Comparison of ENCODE assay signal across 14 cellular contexts in the genomic region with DNA sequence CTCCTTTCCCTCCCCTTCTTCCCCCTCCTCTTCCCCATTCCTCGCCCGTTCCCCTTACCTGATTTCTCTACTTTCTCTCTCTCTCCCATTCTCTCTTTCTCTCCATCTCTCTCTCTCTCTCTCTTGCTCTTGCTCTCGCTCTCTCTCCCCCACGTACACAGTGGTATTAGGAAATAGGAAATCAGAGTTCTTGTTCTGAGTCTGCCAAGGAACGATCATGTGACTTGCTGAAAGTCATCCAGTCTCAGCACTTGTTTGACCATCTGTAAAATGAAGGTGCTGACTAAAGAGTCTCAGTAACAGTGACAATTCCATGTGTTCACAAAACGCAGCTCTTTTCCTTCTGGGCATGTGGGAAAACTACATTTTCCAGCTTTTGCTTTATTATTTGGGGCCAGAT.
A peak's percentile ranks its signal among the peaks of the same experiment; 100 is the strongest.
DNase-seq lines count a peak whose midpoint lies in the region; ATAC-seq, FAIRE-seq and TF ChIP-seq lines count a peak whose summit lies in the region.
"Had no signal": no experiment of that assay in that cellular context is flagged by ENCODE, and none has a peak within 500 bp of the region (broad histone marks: within the 10 kb centered on the region; RNA-seq: fewer than 3 reads in every experiment).

No MANE protein-coding gene starts in this region.

- ATAC-seq in Right ventricle myocardium superior (ENCODE audit: poor library complexity) = peak; percentile 93
- ATAC-seq in HepG2 = no peak
- peak; percentile 72 for ATAC-seq in aorta (ENCODE audit: low FRiP score)

- H3K79me2 ChIP-seq in HepG2 (ENCODE audit: insufficient read depth, low read length) (no peaks in the 10 kb centered on the region), OCI-LY7 (ENCODE audit: insufficient read depth, low read depth, low read length) (no peaks in the 10 kb centered on the region)

- BruUV-seq in HepG2 (replicated peaks; lab: Mats Ljungman, UMichigan) = no TSS peak
- no TSS peak for BruUV-seq in OCI-LY7 (replicated peaks; lab: Mats Ljungman, UMichigan)

- H3K4me1 ChIP-seq in right atrium auricular region = peaks cover 0 to 14% of the 10 kb centered on the region in 2 donors
- peaks cover 10% of the 10 kb centered on the region for H3K4me1 ChIP-seq in HepG2 (ENCODE audit: insufficient read depth, low read length)
- H3K4me1 ChIP-seq in aorta (ENCODE audit: control insufficient read depth in 1 of 2, insufficient read depth in 2 of 2, low read length in 2 of 2) = no peaks in the 10 kb centered on the region
- H3K4me1 ChIP-seq in OCI-LY7 (ENCODE audit: insufficient read depth, low read length, poor library complexity, severe bottlenecking) = no peaks in the 10 kb centered on the region

- H4K20me1 ChIP-seq in HepG2 (ENCODE audit: insufficient read depth, low read length) (no peaks in the 10 kb centered on the region), OCI-LY7 (ENCODE audit: insufficient read depth, low read length) (no peaks in the 10 kb centered on the region)

- H3K9ac ChIP-seq in HepG2 (ENCODE audit: insufficient read depth, low read depth, low read length) = no peak overlapping the region

- TF ChIP-seq POLR2A in HepG2 (IDR thresholded peaks at IDR 0.05; ENCODE audit: insufficient read depth in 1 of 2, low read depth in 2 of 2, low read length in 2 of 2) = no peak

- CTCF ChIA-PET in HepG2 (lab: Yijun Ruan, JAX; ENCODE audit: low intra/inter-chr PET ratio, low total read pairs) (no interaction called here), OCI-LY7 (lab: Charles Lee; ENCODE audit: unreplicated experiment) (no interaction called here)

- H2AFZ ChIP-seq in HepG2 (ENCODE audit: low read length) (no peak overlapping the region), OCI-LY7 (ENCODE audit: low read length) (no peak overlapping the region)

- H3K4me3 Mint-ChIP-seq in mesothelial cell of epicardium = no peak overlapping the region
- H3K4me3 Mint-ChIP-seq: nephron had no signal

- H3K36me3 ChIP-seq in right atrium auricular region = no peaks in the 10 kb centered on the region
- H3K36me3 ChIP-seq in HepG2 (replicated peaks in 1 of 2; ENCODE audit: control insufficient read depth in 1 of 2, insufficient read depth in 2 of 2, low read length in 2 of 2) = no peaks in the 10 kb centered on the region
- no peaks in the 10 kb centered on the region for H3K36me3 ChIP-seq in aorta (ENCODE audit: control insufficient read depth in 1 of 2, insufficient read depth in 2 of 2, low read length in 1 of 2)
- no peaks in the 10 kb centered on the region for H3K36me3 ChIP-seq in OCI-LY7 (ENCODE audit: insufficient read depth, low read length)
- H3K36me3 ChIP-seq in H7 (replicated peaks; ENCODE audit: control insufficient read depth, insufficient read depth, low read length) = no peaks in the 10 kb centered on the region

- TF ChIP-seq RAD21 in HepG2 (CRISPR knock-in tag; IDR thresholded peaks at IDR 0.05) = no peak

- POLR2A ChIA-PET in HepG2 (lab: Yijun Ruan, JAX) (no interaction called here), OCI-LY7 (lab: Charles Lee) (interaction anchor here (0.7 to 1.2 kb wide), 2 partner anchors 9 to 13 kb away, joined by 3 read pairs; no protein-coding TSS in a partner anchor)

- in situ Hi-C loops in HepG2 (cut with HindIII; ENCODE audit: extremely low pct_ligation_motif_present, low pct_unique_long_range_greater_than_20kb) = no loop called here

- H3K9me3 ChIP-seq in right atrium auricular region (peaks cover 0 to 5% of the 10 kb centered on the region in 2 donors), HepG2 (ENCODE audit: low read length) (no peaks in the 10 kb centered on the region), aorta (ENCODE audit: control insufficient read depth, low read length) (no peaks in the 10 kb centered on the region), OCI-LY7 (ENCODE audit: low read length) (no peaks in the 10 kb centered on the region)

- H3K9me2 ChIP-seq in OCI-LY7 (ENCODE audit: insufficient read depth, low read length) = no peaks in the 10 kb centered on the region

- TF ChIP-seq CTCF in right atrium auricular region (IDR thresholded peaks at IDR 0.05) (no peak), HepG2 (CRISPR knock-in tag; IDR thresholded peaks at IDR 0.05) (no peak), mesothelial cell of epicardium (IDR thresholded peaks at IDR 0.05; ENCODE audit: unreplicated experiment) (no peak), OCI-LY7 (conservative IDR thresholded peaks at IDR 0.05; ENCODE audit: low read length) (no peak)

- DNase-seq in Right ventricle myocardium superior (no peak), right atrium auricular region (ENCODE audit: low spot score) (no peak), dermis blood vessel endothelial cell (peak; percentile 43), HepG2 (ENCODE audit: low spot score) (no peak), aorta (no peak), mesothelial cell of epicardium (ENCODE audit: low spot score in 2 of 2, unreplicated experiment in 2 of 2) (no peak), OCI-LY7 (ENCODE audit: low spot score) (no peak), H7 (no peak)
- DNase-seq: caudate nucleus, erythroblast, T-helper 2 cell had no signal

- 41% methylated on average over 6 of the region's 6 CpGs for WGBS in HepG2 (ENCODE audit: low lambda C conversion rate)
- 58 to 61% methylated on average over 6 of the region's 6 CpGs for WGBS in aorta, 2 donors

- peaks cover 22% of the 10 kb centered on the region for H3K4me1 Mint-ChIP-seq in mesothelial cell of epicardium

- H3K4me3 ChIP-seq in right atrium auricular region (no peak overlapping the region), HepG2 (replicated peaks in 1 of 3; ENCODE audit: insufficient read depth in 1 of 3, low read depth in 2 of 3, low read length in 3 of 3) (no peak overlapping the region), aorta (ENCODE audit: low read length in 2 of 2) (no peak overlapping the region), OCI-LY7 (ENCODE audit: low read depth, low read length, poor library complexity, severe bottlenecking) (no peak overlapping the region), H7 (ENCODE audit: insufficient read depth, low read depth, low read length) (no peak overlapping the region)

- H3K9me3 Mint-ChIP-seq in mesothelial cell of epicardium = peaks cover 14% of the 10 kb centered on the region
- H3K9me3 Mint-ChIP-seq: activated T-helper 2 cell treated with anti-CD3 and anti-CD28 coated beads, Interferon-gamma antibody, Interleukin-2, Interleukin-4, amounts not matched to agents 10 μg/mL and 5 μg/mL and 100 μg/mL, durations not matched to agents 14 hours and 24 hours and 36 hours had no signal

- no peaks in the 10 kb centered on the region for H3K27me3 Mint-ChIP-seq in mesothelial cell of epicardium (ENCODE audit: low read depth)

- TF ChIP-seq EP300 in HepG2 (IDR thresholded peaks at IDR 0.05; ENCODE audit: low read depth in 2 of 2, low read length in 2 of 2) = no peak
- TF ChIP-seq EP300 in HepG2 (CRISPR knock-in tag; IDR thresholded peaks at IDR 0.05; ENCODE audit: borderline replicate concordance) = no peak

- peaks cover 6% of the 10 kb centered on the region for H3K36me3 Mint-ChIP-seq in mesothelial cell of epicardium

- H3K27me3 ChIP-seq in right atrium auricular region (no peaks in the 10 kb centered on the region), HepG2 (ENCODE audit: control insufficient read depth in 1 of 2, insufficient read depth in 2 of 2, low read length in 2 of 2) (peaks cover 0 to 1% of the 10 kb centered on the region in 2 experiments; a peak in 2 of 5 replicates), aorta (ENCODE audit: control insufficient read depth in 1 of 2, insufficient read depth in 2 of 2, low read length in 1 of 2) (no peaks in the 10 kb centered on the region), H7 (ENCODE audit: control insufficient read depth, insufficient read depth, low read length) (no peaks in the 10 kb centered on the region)

- intact Hi-C loops in Right ventricle myocardium superior (cut with DNase I) = no loop called here
- intact Hi-C loops in HepG2 (cut with micrococcal nuclease; ENCODE audit: unreplicated experiment) = no loop called here
- intact Hi-C loops in aorta (cut with DNase I) = no loop called here
- intact Hi-C loops in OCI-LY7 (cut with micrococcal nuclease; ENCODE audit: unreplicated experiment) = no loop called here

- H3K4me2 ChIP-seq in HepG2 (ENCODE audit: low read depth, low read length) (no peak overlapping the region), OCI-LY7 (ENCODE audit: low read length) (no peak overlapping the region)

- H3K27ac Mint-ChIP-seq in mesothelial cell of epicardium = no peak overlapping the region
- H3K27ac Mint-ChIP-seq: activated T-helper 2 cell treated with anti-CD3 and anti-CD28 coated beads, Interferon-gamma antibody, Interleukin-2, Interleukin-4, amounts not matched to agents 10 μg/mL and 5 μg/mL and 100 μg/mL, durations not matched to agents 14 hours and 24 hours and 36 hours; nephron had no signal

- no peak for FAIRE-seq in HepG2 (lab: Jason Lieb, UNC)
- FAIRE-seq: GM12892 had no signal

- H3K27ac ChIP-seq in right atrium auricular region (no peak overlapping the region), HepG2 (ENCODE audit: extremely low read length, insufficient read depth, low read length) (no peak overlapping the region), aorta (ENCODE audit: low read depth in 1 of 2, low read length in 2 of 2) (no peak overlapping the region), OCI-LY7 (ENCODE audit: low read depth, low read length, poor library complexity, severe bottlenecking) (no peak overlapping the region)

TF ChIP-seq in HepG2, 621 proteins besides CTCF, POLR2A, EP300 and RAD21:
- peak; percentile 49 for TF ChIP-seq HNRNPK (IDR thresholded peaks at IDR 0.05; ENCODE audit: low read depth, low read length, poor library complexity, severe bottlenecking)
- TF ChIP-seq, protein P1, sequence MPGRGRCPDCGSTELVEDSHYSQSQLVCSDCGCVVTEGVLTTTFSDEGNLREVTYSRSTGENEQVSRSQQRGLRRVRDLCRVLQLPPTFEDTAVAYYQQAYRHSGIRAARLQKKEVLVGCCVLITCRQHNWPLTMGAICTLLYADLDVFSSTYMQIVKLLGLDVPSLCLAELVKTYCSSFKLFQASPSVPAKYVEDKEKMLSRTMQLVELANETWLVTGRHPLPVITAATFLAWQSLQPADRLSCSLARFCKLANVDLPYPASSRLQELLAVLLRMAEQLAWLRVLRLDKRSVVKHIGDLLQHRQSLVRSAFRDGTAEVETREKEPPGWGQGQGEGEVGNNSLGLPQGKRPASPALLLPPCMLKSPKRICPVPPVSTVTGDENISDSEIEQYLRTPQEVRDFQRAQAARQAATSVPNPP (CRISPR knock-in tag; IDR thresholded peaks at IDR 0.05) = no peak
